Comparison of ENCODE assay signal across 1 cellular context in genomic region chr6:85705220-85705619, GRCh38.
TF ChIP-seq lines count a peak whose summit lies in the region.

No MANE protein-coding gene starts in this region.

TF ChIP-seq in HepG2, 621 proteins besides CTCF, POLR2A, EP300 and RAD21 (continued from another document):
- TF ChIP-seq ZNF512 (CRISPR knock-in tag; IDR thresholded peaks at IDR 0.05) (no peak), ZNF780A (CRISPR knock-in tag; IDR thresholded peaks at IDR 0.05) (no peak), CREB1 (IDR thresholded peaks at IDR 0.05) (no peak), CREB1 (CRISPR knock-in tag; IDR thresholded peaks at IDR 0.05) (no peak), SRSF1 (optimal IDR thresholded peaks at IDR 0.05; ENCODE audit: low read depth, low read length) (no peak), MEF2D (CRISPR knock-in tag; IDR thresholded peaks at IDR 0.05) (no peak), RFXANK (CRISPR knock-in tag; IDR thresholded peaks at IDR 0.05) (no peak), HNF4A (CRISPR knock-in tag; IDR thresholded peaks at IDR 0.05) (no peak), LBX2 (CRISPR knock-in tag; IDR thresholded peaks at IDR 0.05; ENCODE audit: borderline replicate concordance) (no peak), ZNF687 (CRISPR knock-in tag; IDR thresholded peaks at IDR 0.05) (no peak), ZFP1 (CRISPR knock-in tag; IDR thresholded peaks at IDR 0.05) (no peak), NR2F6 (IDR thresholded peaks at IDR 0.05) (no peak), NR2F6 (CRISPR knock-in tag; IDR thresholded peaks at IDR 0.05) (no peak), SAFB2 (CRISPR knock-in tag; IDR thresholded peaks at IDR 0.05; ENCODE audit: borderline replicate concordance, low read depth) (no peak)
- TF ChIP-seq, protein P1, sequence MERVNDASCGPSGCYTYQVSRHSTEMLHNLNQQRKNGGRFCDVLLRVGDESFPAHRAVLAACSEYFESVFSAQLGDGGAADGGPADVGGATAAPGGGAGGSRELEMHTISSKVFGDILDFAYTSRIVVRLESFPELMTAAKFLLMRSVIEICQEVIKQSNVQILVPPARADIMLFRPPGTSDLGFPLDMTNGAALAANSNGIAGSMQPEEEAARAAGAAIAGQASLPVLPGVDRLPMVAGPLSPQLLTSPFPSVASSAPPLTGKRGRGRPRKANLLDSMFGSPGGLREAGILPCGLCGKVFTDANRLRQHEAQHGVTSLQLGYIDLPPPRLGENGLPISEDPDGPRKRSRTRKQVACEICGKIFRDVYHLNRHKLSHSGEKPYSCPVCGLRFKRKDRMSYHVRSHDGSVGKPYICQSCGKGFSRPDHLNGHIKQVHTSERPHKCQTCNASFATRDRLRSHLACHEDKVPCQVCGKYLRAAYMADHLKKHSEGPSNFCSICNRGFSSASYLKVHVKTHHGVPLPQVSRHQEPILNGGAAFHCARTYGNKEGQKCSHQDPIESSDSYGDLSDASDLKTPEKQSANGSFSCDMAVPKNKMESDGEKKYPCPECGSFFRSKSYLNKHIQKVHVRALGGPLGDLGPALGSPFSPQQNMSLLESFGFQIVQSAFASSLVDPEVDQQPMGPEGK (CRISPR knock-in tag; IDR thresholded peaks at IDR 0.05), result no peak
- TF ChIP-seq, protein P2, sequence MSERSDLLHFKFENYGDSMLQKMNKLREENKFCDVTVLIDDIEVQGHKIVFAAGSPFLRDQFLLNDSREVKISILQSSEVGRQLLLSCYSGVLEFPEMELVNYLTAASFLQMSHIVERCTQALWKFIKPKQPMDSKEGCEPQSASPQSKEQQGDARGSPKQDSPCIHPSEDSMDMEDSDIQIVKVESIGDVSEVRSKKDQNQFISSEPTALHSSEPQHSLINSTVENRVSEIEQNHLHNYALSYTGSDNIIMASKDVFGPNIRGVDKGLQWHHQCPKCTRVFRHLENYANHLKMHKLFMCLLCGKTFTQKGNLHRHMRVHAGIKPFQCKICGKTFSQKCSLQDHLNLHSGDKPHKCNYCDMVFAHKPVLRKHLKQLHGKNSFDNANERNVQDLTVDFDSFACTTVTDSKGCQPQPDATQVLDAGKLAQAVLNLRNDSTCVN (CRISPR knock-in tag; IDR thresholded peaks at IDR 0.05; ENCODE audit: borderline replicate concordance), result no peak
- TF ChIP-seq, protein P3, sequence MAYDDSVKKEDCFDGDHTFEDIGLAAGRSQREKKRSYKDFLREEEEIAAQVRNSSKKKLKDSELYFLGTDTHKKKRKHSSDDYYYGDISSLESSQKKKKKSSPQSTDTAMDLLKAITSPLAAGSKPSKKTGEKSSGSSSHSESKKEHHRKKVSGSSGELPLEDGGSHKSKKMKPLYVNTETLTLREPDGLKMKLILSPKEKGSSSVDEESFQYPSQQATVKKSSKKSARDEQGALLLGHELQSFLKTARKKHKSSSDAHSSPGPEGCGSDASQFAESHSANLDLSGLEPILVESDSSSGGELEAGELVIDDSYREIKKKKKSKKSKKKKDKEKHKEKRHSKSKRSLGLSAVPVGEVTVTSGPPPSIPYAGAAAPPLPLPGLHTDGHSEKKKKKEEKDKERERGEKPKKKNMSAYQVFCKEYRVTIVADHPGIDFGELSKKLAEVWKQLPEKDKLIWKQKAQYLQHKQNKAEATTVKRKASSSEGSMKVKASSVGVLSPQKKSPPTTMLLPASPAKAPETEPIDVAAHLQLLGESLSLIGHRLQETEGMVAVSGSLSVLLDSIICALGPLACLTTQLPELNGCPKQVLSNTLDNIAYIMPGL (CRISPR knock-in tag; IDR thresholded peaks at IDR 0.05; ENCODE audit: borderline replicate concordance in 1 of 2, low read depth in 1 of 2), result no peak
